12 cellular contexts compared by ENCODE assay signal in the genomic region with DNA sequence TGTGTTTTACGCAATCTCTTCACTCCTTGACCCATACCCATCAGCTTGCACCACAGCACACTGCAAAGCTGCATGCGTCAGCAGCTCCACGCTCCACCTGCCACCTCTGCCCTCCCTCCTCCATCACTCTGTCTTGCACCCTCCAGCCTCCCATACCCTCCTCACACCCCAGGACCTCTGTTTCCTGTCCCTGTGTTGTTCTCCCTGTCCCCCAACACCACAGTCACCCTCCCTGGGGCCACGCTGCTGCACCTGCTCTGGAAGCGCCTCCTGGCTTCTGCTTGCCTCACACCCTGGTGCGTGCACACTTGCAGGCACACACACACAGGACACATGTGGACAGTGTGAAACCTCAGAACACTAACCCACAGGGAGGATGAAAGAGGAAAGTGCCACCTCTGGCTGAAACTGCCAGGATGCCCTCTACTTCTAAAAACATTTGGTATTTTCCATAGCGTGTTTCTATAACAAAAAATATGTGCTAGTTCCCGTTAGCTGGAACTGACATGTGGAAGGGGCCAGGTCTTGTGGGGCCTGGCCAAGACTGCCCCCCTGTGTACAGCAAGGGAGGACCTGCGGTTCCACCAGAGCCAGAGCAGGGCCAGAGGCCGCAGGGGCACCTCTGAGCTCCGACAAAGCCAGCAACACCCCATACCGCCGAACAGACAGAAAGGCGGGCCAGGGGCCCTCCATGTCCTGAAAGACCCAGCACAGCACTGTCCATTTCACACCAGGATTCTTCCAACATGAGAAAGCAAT. TPM values are rescaled to one million over a fixed set of nuclear protein-coding genes. Genes with fewer than 3 reads are reported as not detected.
A peak's percentile ranks its signal among the peaks of the same experiment; 100 is the strongest.
DNase-seq lines count a peak whose midpoint lies in the region; ATAC-seq and TF ChIP-seq lines count a peak whose summit lies in the region.
"Had no signal": no experiment of that assay in that cellular context is flagged by ENCODE, and none has a peak within 500 bp of the region (broad histone marks: within the 10 kb centered on the region; RNA-seq: fewer than 3 reads in every experiment).

No MANE protein-coding gene starts in this region.

- peak overlapping the region; percentile 93 for H3K4me2 ChIP-seq in BLaER1

- H3K9ac ChIP-seq in BLaER1 = peak overlapping the region; percentile 42

- H3K27me3 ChIP-seq in BLaER1 = no peaks in the 10 kb centered on the region
- H3K27me3 ChIP-seq: heart left ventricle had no signal

- no peaks in the 10 kb centered on the region for H3K9me3 Mint-ChIP-seq in activated CD8-positive, alpha-beta T cell treated with anti-CD3 and anti-CD28 coated beads for 36 hours
- H3K9me3 Mint-ChIP-seq in immature natural killer cell = no peaks in the 10 kb centered on the region

- POLR2A ChIA-PET in activated CD8-positive, alpha-beta T cell treated with anti-CD3 and anti-CD28 coated beads for 36 hours (lab: Charles Lee) = interaction anchor here (2.2 kb wide), 1 partner anchor 10 kb away, joined by 8 read pairs; the partner anchor contains the start of gene BRF1

- no peaks in the 10 kb centered on the region for H3K27me3 Mint-ChIP-seq in activated CD8-positive, alpha-beta T cell treated with anti-CD3 and anti-CD28 coated beads for 36 hours
- peaks cover 9 to 31% (median 10%) of the 10 kb centered on the region in 3 donors for H3K27me3 Mint-ChIP-seq in immature natural killer cell (ENCODE audit: low read depth in 3 of 3)

- CTCF ChIA-PET in activated CD8-positive, alpha-beta T cell treated with anti-CD3 and anti-CD28 coated beads for 36 hours (lab: Charles Lee) = interaction anchor here (1.0 to 1.1 kb wide), 2 partner anchors 11 to 87 kb away, joined by 3 to 5 read pairs; partner anchors contain the start of gene BRF1

- ATAC-seq in activated CD8-positive, alpha-beta T cell treated with anti-CD3 and anti-CD28 coated beads for 36 hours = no peak
- no peak for ATAC-seq in HG03354 (IDR thresholded peaks at IDR 0.05; ENCODE audit: poor library complexity, severe bottlenecking, unreplicated experiment)
- ATAC-seq in HG03469 (IDR thresholded peaks at IDR 0.05; ENCODE audit: unreplicated experiment) = no peak
- ATAC-seq: heart left ventricle had no signal

- no peak overlapping the region for H3K4me3 ChIP-seq in BLaER1
- H3K4me3 ChIP-seq: heart left ventricle, lung had no signal

- in situ Hi-C loops in KBM-7 (cut with MboI; ENCODE audit: low pct_unique_long_range_greater_than_20kb, low sequenced_read_pairs) = no loop called here

- intact Hi-C loops in activated CD8-positive, alpha-beta T cell treated with anti-CD3 and anti-CD28 coated beads for 36 hours (cut with micrococcal nuclease) = no loop called here

- DNase-seq in GM10266 (ENCODE audit: extremely low spot score) (no peak), immature natural killer cell (peak; percentile 89 to 93 (median 90)), KBM-7 (no peak), germinal center (ENCODE audit: low spot score) (no peak)
- DNase-seq in activated CD8-positive, alpha-beta T cell treated with anti-CD3 and anti-CD28 coated beads for 36 hours = peak; percentile 38
- DNase-seq: NCI-H1930 had no signal

- H3K36me3 Mint-ChIP-seq in activated CD8-positive, alpha-beta T cell treated with anti-CD3 and anti-CD28 coated beads for 36 hours (ENCODE audit: low read depth) = no peaks in the 10 kb centered on the region
- peaks cover 0 to 4% (median 0%) of the 10 kb centered on the region in 3 donors for H3K36me3 Mint-ChIP-seq in immature natural killer cell

- H3K4me1 Mint-ChIP-seq in activated CD8-positive, alpha-beta T cell treated with anti-CD3 and anti-CD28 coated beads for 36 hours (ENCODE audit: low read depth) = peaks cover 38% of the 10 kb centered on the region
- peaks cover 51 to 56% of the 10 kb centered on the region in 2 donors for H3K4me1 Mint-ChIP-seq in immature natural killer cell

- H3K27ac Mint-ChIP-seq in activated CD8-positive, alpha-beta T cell treated with anti-CD3 and anti-CD28 coated beads for 36 hours = peak overlapping the region; percentile 57
- peak overlapping the region; percentile 81 to 96 (median 92) for H3K27ac Mint-ChIP-seq in immature natural killer cell

- H3K9me3 ChIP-seq in BLaER1 = no peaks in the 10 kb centered on the region
- H3K9me3 ChIP-seq: heart left ventricle had no signal

- H4K20me1 ChIP-seq in BLaER1 = peaks cover 92% of the 10 kb centered on the region

- H3K4me1 ChIP-seq in BLaER1 = peaks cover 100% of the 10 kb centered on the region

- H3K36me3 ChIP-seq in BLaER1 = peaks cover 4% of the 10 kb centered on the region; the same call in 1 of the 2 replicates

- peak; percentile 30 for TF ChIP-seq CTCF in GM10266 (IDR thresholded peaks at IDR 0.05; ENCODE audit: control insufficient read depth, insufficient read depth, low read depth, missing control alignments)
- TF ChIP-seq CTCF in activated CD8-positive, alpha-beta T cell treated with anti-CD3 and anti-CD28 coated beads for 36 hours (IDR thresholded peaks at IDR 0.05) = no peak

- H3K27ac ChIP-seq in BLaER1 = peak overlapping the region; percentile 89
- H3K27ac ChIP-seq: C4-2B, heart left ventricle had no signal

- no peak overlapping the region for H3K4me3 Mint-ChIP-seq in activated CD8-positive, alpha-beta T cell treated with anti-CD3 and anti-CD28 coated beads for 36 hours
- peak overlapping the region; percentile 55 to 77 (median 61) for H3K4me3 Mint-ChIP-seq in immature natural killer cell

RNA-seq across cellular contexts. Expression of gene BRF1, which starts 10.0 kb away (rescaled TPM):
- 10 to 100 TPM; 25.3 to 26.6 TPM for total RNA-seq in activated CD8-positive, alpha-beta T cell treated with anti-CD3 and anti-CD28 coated beads for 36 hours
- polyA plus RNA-seq in immature natural killer cell = 10 to 100 TPM in 1 of 3 donors, 1 to 10 TPM in 2; 2.9 to 11.0 (median 8.0) TPM

RNA-seq across cellular contexts. Expression of gene PACS2, which starts 23.8 kb away (rescaled TPM):
- 10 to 100 TPM; 26.7 to 30.4 TPM for total RNA-seq in activated CD8-positive, alpha-beta T cell treated with anti-CD3 and anti-CD28 coated beads for 36 hours
- 1 to 10 TPM; 2.0 to 3.3 (median 2.7) TPM for polyA plus RNA-seq in immature natural killer cell

RNA-seq across cellular contexts. Expression of gene BTBD6, which starts 42.4 kb away (rescaled TPM):
- total RNA-seq in activated CD8-positive, alpha-beta T cell treated with anti-CD3 and anti-CD28 coated beads for 36 hours = 10 to 100 TPM; 24.7 to 26.7 TPM
- polyA plus RNA-seq in immature natural killer cell = 10 to 100 TPM in 2 of 3 donors, 1 to 10 TPM in 1; 3.7 to 13.3 (median 13.1) TPM

Comparison
In these comparisons a context has a peak if more than half of its experiments do, and no peak if none do; other contexts are left out.
1. DNase-seq: peak in activated CD8-positive, alpha-beta T cell treated with anti-CD3 and anti-CD28 coated beads for 36 hours (single experiment) and immature natural killer cell (3 of 3); none in GM10266 (single experiment), KBM-7 (single experiment) and germinal center (single experiment).